In the genomic region with DNA sequence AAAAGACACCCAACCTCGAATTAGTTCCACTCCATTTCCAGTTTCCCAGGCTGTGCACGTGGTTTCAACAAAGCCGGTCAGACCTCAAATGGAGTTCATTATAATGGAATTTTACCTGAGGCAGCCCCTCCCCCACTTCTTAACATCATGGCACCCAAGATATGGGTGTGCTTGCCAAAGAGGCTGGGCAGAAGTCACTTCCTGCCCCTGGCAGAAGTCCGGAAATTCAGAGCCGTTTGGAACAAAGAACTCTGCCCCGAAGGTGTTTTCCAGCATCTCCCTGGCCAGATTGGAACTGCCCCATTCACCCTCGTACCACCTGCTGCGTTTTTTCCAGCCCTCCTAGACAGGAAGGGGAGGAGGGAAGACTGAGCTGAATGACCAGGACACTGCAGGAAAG, we compare ENCODE assay signal across 16 cellular contexts. TPM values are rescaled to one million over a fixed set of nuclear protein-coding genes. Genes with fewer than 3 reads are reported as not detected.
DNase-seq lines count a peak whose midpoint lies in the region; ATAC-seq and TF ChIP-seq lines count a peak whose summit lies in the region.
"Had no signal": no experiment of that assay in that cellular context is flagged by ENCODE, and none has a peak within 500 bp of the region (broad histone marks: within the 10 kb centered on the region; RNA-seq: fewer than 3 reads in every experiment).

No MANE protein-coding gene starts in this region.

- H3K79me2 ChIP-seq in MM.1S (ENCODE audit: low read length) (peaks cover 95% of the 10 kb centered on the region), neural progenitor cell (ENCODE audit: low read depth) (no peaks in the 10 kb centered on the region)

- H3K4me2 ChIP-seq in MM.1S (ENCODE audit: low read depth, low read length) (peak overlapping the region; percentile 22; the same call in 1 of the 2 replicates), neural progenitor cell (peak overlapping the region; percentile 8)

- peak in 2 of 3 experiments; percentile 32 to 77 for DNase-seq in NCI-H1417 (lab: John Stamatoyannopoulos, UW)
- no peak for DNase-seq in NCI-H1417 treated with DMSO at 0.1 percent for 48 hours (lab: John Stamatoyannopoulos, UW)
- DNase-seq in MM.1S: no peak
- peak in 3 of 4 donors; percentile 34 to 65 (median 34) for DNase-seq in body of pancreas
- DNase-seq in neural progenitor cell (ENCODE audit: low spot score): no peak
- no peak for DNase-seq in nucleus accumbens (lab: John Stamatoyannopoulos, UW)
- DNase-seq in NCI-H526 (lab: John Stamatoyannopoulos, UW): no peak
- no peak for DNase-seq in HFFc6
- DNase-seq: amniotic stem cell, DMS 273 treated with DMSO at 0.1 percent for 48 hours, HCEC 1CT, left cardiac atrium, RPMI8226 had no signal

- H3K4me3 Mint-ChIP-seq in neural progenitor cell: no peak overlapping the region
- H3K4me3 Mint-ChIP-seq in HFFc6: no peak overlapping the region
- H3K4me3 Mint-ChIP-seq: IgD-negative memory B cell, neural crest cell, type B pancreatic cell had no signal

- no peak overlapping the region for H3K4me3 ChIP-seq in MM.1S (ENCODE audit: low read length)
- no peak overlapping the region for H3K4me3 ChIP-seq in body of pancreas
- H3K4me3 ChIP-seq in neural progenitor cell: no peak overlapping the region

- H3K27ac Mint-ChIP-seq in neural progenitor cell (no peak overlapping the region), HFFc6 (no peak overlapping the region)
- H3K27ac Mint-ChIP-seq: type B pancreatic cell had no signal

- no peak for TF ChIP-seq CTCF in MM.1S (IDR thresholded peaks at IDR 0.05; ENCODE audit: low read length)
- TF ChIP-seq CTCF in body of pancreas (IDR thresholded peaks at IDR 0.05): no peak
- no peak for TF ChIP-seq CTCF in neural progenitor cell (IDR thresholded peaks at IDR 0.05)
- no peak for TF ChIP-seq CTCF in HFFc6 (IDR thresholded peaks at IDR 0.05)

- no peaks in the 10 kb centered on the region for H3K36me3 Mint-ChIP-seq in neural progenitor cell
- H3K36me3 Mint-ChIP-seq in HFFc6 (ENCODE audit: low read depth): no peaks in the 10 kb centered on the region; the same call in 1 of the 2 replicates
- H3K36me3 Mint-ChIP-seq: IgD-negative memory B cell, type B pancreatic cell had no signal

- H3K4me1 Mint-ChIP-seq in neural progenitor cell (no peaks in the 10 kb centered on the region), HFFc6 (ENCODE audit: low read depth) (peaks cover 29% of the 10 kb centered on the region)
- H3K4me1 Mint-ChIP-seq: neural crest cell had no signal

- H3K4me1 ChIP-seq in MM.1S (ENCODE audit: low read length) (peaks cover 79% of the 10 kb centered on the region), body of pancreas (peaks cover 13% of the 10 kb centered on the region), neural progenitor cell (peaks cover 6% of the 10 kb centered on the region)

- H2AFZ ChIP-seq in MM.1S (ENCODE audit: low read length) (no peak overlapping the region), neural progenitor cell (replicated peaks) (no peak overlapping the region)

- H3K9me2 ChIP-seq in MM.1S (replicated peaks; ENCODE audit: insufficient read depth, low read length): no peaks in the 10 kb centered on the region

- no peaks in the 10 kb centered on the region for H4K20me1 ChIP-seq in MM.1S (ENCODE audit: insufficient read depth, low read length)
- no peaks in the 10 kb centered on the region for H4K20me1 ChIP-seq in neural progenitor cell (ENCODE audit: low read depth)

- H3K36me3 ChIP-seq in MM.1S (replicated peaks; ENCODE audit: insufficient read depth, low read length) (no peaks in the 10 kb centered on the region), body of pancreas (replicated peaks in 1 of 2; ENCODE audit: insufficient read depth in 1 of 2, low read depth in 2 of 2) (no peaks in the 10 kb centered on the region), neural progenitor cell (no peaks in the 10 kb centered on the region)

- 27 to 32% methylated on average over 8 of the region's 8 CpGs for WGBS in body of pancreas, 2 donors

- intact Hi-C loops in body of pancreas (cut with DNase I): no loop called here

- no peaks in the 10 kb centered on the region for H3K9me3 ChIP-seq in MM.1S (replicated peaks; ENCODE audit: insufficient read depth, low read length)
- no peaks in the 10 kb centered on the region for H3K9me3 ChIP-seq in body of pancreas
- H3K9me3 ChIP-seq in neural progenitor cell (ENCODE audit: low read depth): no peaks in the 10 kb centered on the region

- H3F3A ChIP-seq in MM.1S (ENCODE audit: insufficient read depth, low read length) (peaks cover 41% of the 10 kb centered on the region), neural progenitor cell (ENCODE audit: low read depth) (no peaks in the 10 kb centered on the region)

- TF ChIP-seq POLR2A in body of pancreas (IDR thresholded peaks at IDR 0.05): no peak

- no peaks in the 10 kb centered on the region for H3K27me3 ChIP-seq in MM.1S (replicated peaks; ENCODE audit: insufficient read depth, low read length)
- no peaks in the 10 kb centered on the region for H3K27me3 ChIP-seq in body of pancreas
- peaks cover 33% of the 10 kb centered on the region for H3K27me3 ChIP-seq in neural progenitor cell

- H3K9ac ChIP-seq in MM.1S (ENCODE audit: low read length) (no peak overlapping the region), neural progenitor cell (no peak overlapping the region)

- H3K27me3 Mint-ChIP-seq in neural progenitor cell (ENCODE audit: insufficient read depth, low read depth) (peaks cover 21% of the 10 kb centered on the region), HFFc6 (ENCODE audit: insufficient read depth) (no peaks in the 10 kb centered on the region; the same call in 1 of the 2 replicates)

- H3K27ac ChIP-seq in MM.1S (ENCODE audit: low read length): no peak overlapping the region; the same call in 1 of the 2 replicates
- no peak overlapping the region for H3K27ac ChIP-seq in body of pancreas
- H3K27ac ChIP-seq in neural progenitor cell: no peak overlapping the region

- H3K9me3 Mint-ChIP-seq in neural progenitor cell (no peaks in the 10 kb centered on the region), HFFc6 (no peaks in the 10 kb centered on the region)
- H3K9me3 Mint-ChIP-seq: IgD-negative memory B cell, neural crest cell, type B pancreatic cell had no signal

- ATAC-seq in body of pancreas: peak; percentile 31
- ATAC-seq: left cardiac atrium had no signal

RNA-seq across cellular contexts. Expression of a gene that starts 8.2 kb away (rescaled TPM):
- 1 to 10 TPM; 1.3 to 3.1 TPM for total RNA-seq in body of pancreas
- 0.09 TPM in 1 of 2 replicates, not detected in the other for total RNA-seq in neural progenitor cell (ENCODE audit: low replicate concordance)
- 10 to 100 TPM in 3 of 6 experiments, 1 to 10 TPM in 3; 8.4 to 14.8 (median 10.1) TPM for total RNA-seq in HFFc6 (2021; fragmentation: NEBNext Ultra II Directional; extraction: Animal tissue kit (Norgen Biotek cat#: 25700))
- total RNA-seq: neural crest cell had no signal

Comparison
In these comparisons a context has a peak if more than half of its experiments do, and no peak if none do; other contexts are left out.
1. DNase-seq: peak in NCI-H1417 (2 of 3) and body of pancreas (3 of 4); none in NCI-H1417 treated with DMSO at 0.1 percent for 48 hours (single experiment), MM.1S (single experiment), neural progenitor cell (single experiment), nucleus accumbens (0 of 56), NCI-H526 (0 of 2) and HFFc6 (single experiment).